Comparison of ENCODE assay signal across 8 cellular contexts in the genomic region with DNA sequence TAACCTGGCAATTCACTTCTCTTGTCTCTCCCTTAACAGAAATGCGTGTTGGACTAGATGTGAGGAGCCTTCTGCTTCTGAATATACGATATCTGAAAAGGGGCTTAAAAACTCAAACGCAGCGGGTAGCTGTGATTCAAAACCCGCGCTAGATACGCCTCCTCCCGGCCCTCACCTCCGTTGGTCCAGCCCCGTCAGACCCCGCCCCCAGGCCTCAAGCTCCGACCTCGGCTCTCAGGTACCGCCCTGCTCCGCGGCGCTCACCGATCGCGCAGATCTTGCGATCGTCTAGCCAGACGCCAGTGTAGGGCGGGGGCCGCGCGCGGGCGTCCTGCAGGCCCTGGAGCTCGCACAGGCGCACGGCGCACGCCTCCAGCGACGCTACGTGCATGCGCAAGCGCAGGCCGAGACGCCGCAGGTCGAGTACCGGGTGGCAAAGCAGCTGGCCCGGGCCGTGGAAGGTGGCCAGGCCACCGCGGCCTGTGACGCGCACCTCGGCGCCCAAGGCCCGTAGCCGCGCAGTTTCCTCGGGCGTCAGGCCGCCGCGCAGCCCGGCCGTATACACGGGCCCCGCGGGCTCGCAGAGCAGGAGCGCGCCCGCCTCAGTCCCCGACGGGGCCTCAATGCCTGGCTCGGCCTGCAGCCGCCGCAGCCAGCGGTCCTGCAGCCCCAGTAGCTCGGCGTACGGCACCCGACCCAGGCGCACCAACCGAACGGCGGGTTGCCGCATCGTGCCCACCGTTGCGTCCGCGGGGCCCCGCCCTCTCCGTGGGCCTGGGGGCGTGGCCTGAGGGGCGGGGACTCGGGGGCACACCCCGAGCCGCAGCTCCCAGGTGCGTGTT. TPM values are rescaled to one million over a fixed set of nuclear protein-coding genes. Genes with fewer than 3 reads are reported as not detected.
DNase-seq lines count a peak whose midpoint lies in the region; ATAC-seq, FAIRE-seq and TF ChIP-seq lines count a peak whose summit lies in the region.

A gene (minus strand): TSS at position 751 of the 842 bp plus-strand sequence. CDS start 21 bp downstream, at position 730.

- POLR2A ChIA-PET in HepG2 (lab: Yijun Ruan, JAX), result interaction anchor here (0.9 to 2.7 kb wide), 13 partner anchors 10 to 511 kb away, joined by 3 to 52 read pairs (median 4); a partner anchor contains a TSS

- peak within 1 kb of the TSS; percentile 100 for H3K4me2 ChIP-seq in HepG2 (ENCODE audit: low read depth, low read length)

- peak; percentile 78 to 89 for TF ChIP-seq POLR2A in HepG2 (IDR thresholded peaks at IDR 0.05; ENCODE audit: insufficient read depth in 1 of 2, low read depth in 2 of 2, low read length in 2 of 2)

- peak; percentile 95 for ATAC-seq in GM19372 (IDR thresholded peaks at IDR 0.05; ENCODE audit: low read depth, unreplicated experiment)
- ATAC-seq in HG03521 (IDR thresholded peaks at IDR 0.05; ENCODE audit: unreplicated experiment), result peak; percentile 97
- ATAC-seq in HepG2, result peak; percentile 99

- H3K27ac ChIP-seq in C4-2B, result peak within 1 kb of the TSS; percentile 99
- peak within 1 kb of the TSS; percentile 92 for H3K27ac ChIP-seq in HepG2 (ENCODE audit: extremely low read length, insufficient read depth, low read length)

- peak; percentile 100 for DNase-seq in NCI-H69 (lab: John Stamatoyannopoulos, UW)
- DNase-seq in activated CD4-positive, alpha-beta T cell treated with anti-CD3 and anti-CD28 coated beads, Interleukin-2, amount 50 U/mL, for 24 hours (ENCODE audit: low read depth in 1 of 2, low spot score in 1 of 2), result peak; percentile 89 to 93
- peak; percentile 91 to 98 for DNase-seq in dermis microvascular lymphatic vessel endothelial cell (ENCODE audit: low read depth in 2 of 2)
- DNase-seq in HepG2 (ENCODE audit: low spot score), result peak; percentile 91
- peak; percentile 93 to 97 for DNase-seq in stimulated activated CD4-positive, alpha-beta T cell treated with anti-CD3 and anti-CD28 coated beads, Interleukin-2, amount 100 ng/mL, for 48 hours

- in situ Hi-C loops in HepG2 (cut with HindIII; ENCODE audit: extremely low pct_ligation_motif_present, low pct_unique_long_range_greater_than_20kb), result no loop called here

- 3% methylated on average over 16 of the region's 97 CpGs for WGBS in HepG2 (ENCODE audit: low lambda C conversion rate)

- H3K4me3 ChIP-seq in HepG2 (replicated peaks in 1 of 3; ENCODE audit: insufficient read depth in 1 of 3, low read depth in 2 of 3, low read length in 3 of 3), result peak within 1 kb of the TSS; percentile 73 to 86 (median 80)

- peaks cover 11% of the 10 kb centered on the region for H3K4me1 ChIP-seq in HepG2 (ENCODE audit: insufficient read depth, low read length)

- H4K20me1 ChIP-seq in HepG2 (ENCODE audit: insufficient read depth, low read length), result no peaks in the 10 kb centered on the region

- no peaks in the 10 kb centered on the region for H3K36me3 ChIP-seq in HepG2 (replicated peaks in 1 of 2; ENCODE audit: control insufficient read depth in 1 of 2, insufficient read depth in 2 of 2, low read length in 2 of 2)

- peak; percentile 73 for TF ChIP-seq RAD21 in HepG2 (CRISPR knock-in tag; IDR thresholded peaks at IDR 0.05)

- CTCF ChIA-PET in HepG2 (lab: Yijun Ruan, JAX; ENCODE audit: low intra/inter-chr PET ratio, low total read pairs), result no interaction called here

- no peaks in the 10 kb centered on the region for H3K79me2 ChIP-seq in HepG2 (ENCODE audit: insufficient read depth, low read length)

- FAIRE-seq in HepG2 (lab: Jason Lieb, UNC), result peak; percentile 66

- intact Hi-C loops in HepG2 (cut with micrococcal nuclease; ENCODE audit: unreplicated experiment), result no loop called here

- H3K9me3 ChIP-seq in HepG2 (ENCODE audit: low read length), result no peaks in the 10 kb centered on the region

- TF ChIP-seq CTCF in C4-2B (conservative IDR thresholded peaks at IDR 0.05), result no peak
- TF ChIP-seq CTCF in HepG2 (CRISPR knock-in tag; IDR thresholded peaks at IDR 0.05), result no peak; the same call in 1 of the 2 replicates

- H3K27me3 ChIP-seq in HepG2 (ENCODE audit: control insufficient read depth in 1 of 2, insufficient read depth in 2 of 2, low read length in 2 of 2), result no peaks in the 10 kb centered on the region; a peak in 1 of 5 replicates

- peak within 1 kb of the TSS; percentile 72 for H2AFZ ChIP-seq in HepG2 (ENCODE audit: low read length)

- BruUV-seq in HepG2 (replicated peaks; lab: Mats Ljungman, UMichigan), result no TSS peak

- peak within 1 kb of the TSS; percentile 91 for H3K9ac ChIP-seq in HepG2 (ENCODE audit: insufficient read depth, low read depth, low read length)

- TF ChIP-seq EP300 in HepG2 (IDR thresholded peaks at IDR 0.05; ENCODE audit: low read depth in 2 of 2, low read length in 2 of 2) (no peak), HepG2 (CRISPR knock-in tag; IDR thresholded peaks at IDR 0.05; ENCODE audit: borderline replicate concordance) (no peak; the same call in 1 of the 2 replicates)

TF ChIP-seq in HepG2, 621 proteins besides CTCF, POLR2A, EP300 and RAD21 (continues in another document):
- no peak for TF ChIP-seq HDAC6 (IDR thresholded peaks at IDR 0.05; ENCODE audit: low read depth, low read length)
- TF ChIP-seq, protein P1, sequence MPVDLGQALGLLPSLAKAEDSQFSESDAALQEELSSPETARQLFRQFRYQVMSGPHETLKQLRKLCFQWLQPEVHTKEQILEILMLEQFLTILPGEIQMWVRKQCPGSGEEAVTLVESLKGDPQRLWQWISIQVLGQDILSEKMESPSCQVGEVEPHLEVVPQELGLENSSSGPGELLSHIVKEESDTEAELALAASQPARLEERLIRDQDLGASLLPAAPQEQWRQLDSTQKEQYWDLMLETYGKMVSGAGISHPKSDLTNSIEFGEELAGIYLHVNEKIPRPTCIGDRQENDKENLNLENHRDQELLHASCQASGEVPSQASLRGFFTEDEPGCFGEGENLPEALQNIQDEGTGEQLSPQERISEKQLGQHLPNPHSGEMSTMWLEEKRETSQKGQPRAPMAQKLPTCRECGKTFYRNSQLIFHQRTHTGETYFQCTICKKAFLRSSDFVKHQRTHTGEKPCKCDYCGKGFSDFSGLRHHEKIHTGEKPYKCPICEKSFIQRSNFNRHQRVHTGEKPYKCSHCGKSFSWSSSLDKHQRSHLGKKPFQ (CRISPR knock-in tag; IDR thresholded peaks at IDR 0.05; ENCODE audit: insufficient replicate concordance), result peak; percentile 85
- no peak for TF ChIP-seq PHF5A (CRISPR knock-in tag; IDR thresholded peaks at IDR 0.05; ENCODE audit: low read depth, unreplicated experiment)
- TF ChIP-seq XBP1 (CRISPR knock-in tag; IDR thresholded peaks at IDR 0.05), result no peak
- no peak for TF ChIP-seq MAFK (conservative IDR thresholded peaks at IDR 0.05 in 1 of 2, IDR thresholded peaks at IDR 0.05 in 1 of 2; ENCODE audit: low read length in 2 of 2)
- no peak for TF ChIP-seq SMARCC2 (IDR thresholded peaks at IDR 0.05)
- no peak for TF ChIP-seq RBM22 (optimal IDR thresholded peaks at IDR 0.05; ENCODE audit: low read length)
- no peak for TF ChIP-seq ZNF317 (CRISPR knock-in tag; IDR thresholded peaks at IDR 0.05)
- peak; percentile 82 for TF ChIP-seq ASH2L (IDR thresholded peaks at IDR 0.05; ENCODE audit: insufficient read length, low read depth, low read length)
- TF ChIP-seq ZSCAN30 (CRISPR knock-in tag; IDR thresholded peaks at IDR 0.05), result no peak
- no peak for TF ChIP-seq ZNF296 (CRISPR knock-in tag; conservative IDR thresholded peaks at IDR 0.05)
- TF ChIP-seq PAX8 (CRISPR knock-in tag; IDR thresholded peaks at IDR 0.05; ENCODE audit: borderline replicate concordance), result 0 out of 2 replicates have a peak, but pooled peaks have one; percentile 68
- peak; percentile 64; the same call in 1 of the 2 replicates for TF ChIP-seq KMT2B (CRISPR knock-in tag; IDR thresholded peaks at IDR 0.05)

RNA-seq across cellular contexts. Expression of the gene that starts here (rescaled TPM):
- total RNA-seq in dermis microvascular lymphatic vessel endothelial cell (4.3 and 4.5 TPM in 2 replicates), HepG2 (2016; rRNA removed; fragmentation: Illumina TruSeq; extraction: Trizol) (3.0 and 5.6 TPM in 2 replicates)
- 1.5 and 1.8 TPM in 2 replicates for total RNA-seq in HepG2 (2016; cell fraction: cytosol; rRNA removed; fragmentation: Illumina TruSeq; extraction: Trizol; ENCODE audit: low read depth)
- total RNA-seq in HepG2 (2016; cell fraction: insoluble cytoplasmic fraction; rRNA removed; fragmentation: Illumina TruSeq; extraction: Trizol), result 3.0 and 3.9 TPM in 2 replicates
- total RNA-seq in HepG2 (2016; cell fraction: membrane; rRNA removed; fragmentation: Illumina TruSeq; extraction: Trizol), result 1.8 and 2.3 TPM in 2 replicates
- total RNA-seq in HepG2 (2016; cell fraction: nucleus; rRNA removed; fragmentation: Illumina TruSeq; extraction: Trizol), result 1.1 and 2.9 TPM in 2 replicates
- 4.8 and 5.6 TPM in 2 replicates for polyA plus RNA-seq in HepG2 (2011; rRNA removed)
- 3.9 and 4.9 TPM in 2 replicates for polyA plus RNA-seq in HepG2 (2011; cell fraction: cytosol; rRNA removed)
- polyA plus RNA-seq in HepG2 (2011; cell fraction: nucleus; rRNA removed), result 2.4 and 2.5 TPM in 2 replicates
- 1.2 and 4.0 TPM in 2 replicates for polyA plus RNA-seq in HepG2 (2012)
- polyA plus RNA-seq in HepG2 (2016; cell fraction: cytosol; fragmentation: Illumina TruSeq; extraction: Trizol; ENCODE audit: low read depth), result 0.84 and 1.2 TPM in 2 replicates
- 3.5 and 3.9 TPM in 2 replicates for polyA plus RNA-seq in HepG2 (2016; cell fraction: insoluble cytoplasmic fraction; fragmentation: Illumina TruSeq; extraction: Trizol; ENCODE audit: low read depth)
- 1.3 and 1.7 TPM in 2 replicates for polyA plus RNA-seq in HepG2 (2016; cell fraction: membrane; fragmentation: Illumina TruSeq; extraction: Trizol; ENCODE audit: low read depth)
- 3.3 and 3.5 TPM in 2 replicates for polyA plus RNA-seq in HepG2 (2016; cell fraction: nucleus; fragmentation: Illumina TruSeq; extraction: Trizol; ENCODE audit: insufficient read depth, low read depth)
- 4.6 and 7.6 TPM in 2 replicates for polyA minus RNA-seq in HepG2 (2011; rRNA and poly(A)+ RNA removed; ENCODE audit: low replicate concordance)
- 1.6 and 1.9 TPM in 2 replicates for polyA minus RNA-seq in HepG2 (2011; cell fraction: cytosol; rRNA and poly(A)+ RNA removed)
- polyA minus RNA-seq in HepG2 (2011; cell fraction: nucleus; rRNA and poly(A)+ RNA removed), result 2.8 and 4.2 TPM in 2 replicates

Comparison
In these comparisons a context has a peak if more than half of its experiments do, and no peak if none do; other contexts are left out.
1. Peak in every context shown above with its lines: DNase-seq, ATAC-seq, H3K4me3 ChIP-seq and H3K27ac ChIP-seq.